Comparison of ENCODE assay signal across 17 cellular contexts in the genomic region with DNA sequence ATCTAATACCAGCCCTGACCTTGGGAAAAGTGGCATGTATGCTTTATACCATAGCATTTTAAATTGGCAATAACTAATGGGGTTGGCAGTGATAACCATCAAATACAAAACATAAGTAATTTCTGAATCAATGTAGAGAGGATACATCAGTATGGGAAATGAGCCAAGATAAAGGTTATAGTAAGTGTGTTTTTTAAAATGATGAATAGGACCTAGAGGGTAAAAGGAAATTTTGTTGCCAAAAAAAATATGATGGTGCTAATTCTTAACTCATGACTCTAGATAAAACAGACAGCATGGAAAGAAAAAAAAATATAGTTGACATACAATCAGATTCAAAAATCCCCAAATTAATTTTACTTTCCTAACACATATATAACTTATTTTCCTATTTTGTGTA.
DNase-seq lines count a peak whose midpoint lies in the region; ATAC-seq, FAIRE-seq and TF ChIP-seq lines count a peak whose summit lies in the region.
"Had no signal": no experiment of that assay in that cellular context is flagged by ENCODE, and none has a peak within 500 bp of the region (broad histone marks: within the 10 kb centered on the region; RNA-seq: fewer than 3 reads in every experiment).

No MANE protein-coding gene starts in this region.

- H3K27me3 Mint-ChIP-seq in osteocyte (ENCODE audit: unreplicated experiment) = no peaks in the 10 kb centered on the region
- H3K27me3 Mint-ChIP-seq: CD4-positive, alpha-beta memory T cell had no signal

- H3K27me3 ChIP-seq in brain microvascular endothelial cell (replicated peaks) = no peaks in the 10 kb centered on the region
- no peaks in the 10 kb centered on the region for H3K27me3 ChIP-seq in endothelial cell of umbilical vein (ENCODE audit: control insufficient read depth in 2 of 2, insufficient read depth in 2 of 2, low read length in 2 of 2)
- no peaks in the 10 kb centered on the region for H3K27me3 ChIP-seq in foreskin keratinocyte
- H3K27me3 ChIP-seq: BE2C had no signal

- peak; percentile 72 for FAIRE-seq in endothelial cell of umbilical vein (lab: Jason Lieb, UNC)
- FAIRE-seq: A204.1, D721Med, H54 had no signal

- DNase-seq in Caki2 (ENCODE audit: low read depth) = peak; percentile 44
- no peak for DNase-seq in brain microvascular endothelial cell
- DNase-seq in endothelial cell of umbilical vein (ENCODE audit: low read depth, low spot score) = peak; percentile 92
- no peak for DNase-seq in osteocyte (ENCODE audit: extremely low spot score, unreplicated experiment)
- DNase-seq in foreskin keratinocyte = no peak
- DNase-seq in GF-D8 (lab: John Stamatoyannopoulos, UW) = no peak
- no peak for DNase-seq in DMS 273 (lab: John Stamatoyannopoulos, UW; ENCODE audit: unreplicated experiment)
- DNase-seq: BE2C; CD4-positive, alpha-beta memory T cell; DND-41; GM23248 had no signal

- peak overlapping the region; percentile 71 for H3K9ac ChIP-seq in endothelial cell of umbilical vein (replicated peaks; ENCODE audit: extremely low read depth, insufficient read depth, low read length)
- H3K9ac ChIP-seq: GM23248 had no signal

- H3K27ac ChIP-seq in brain microvascular endothelial cell = peak overlapping the region; percentile 53
- peak overlapping the region; percentile 86 for H3K27ac ChIP-seq in endothelial cell of umbilical vein (ENCODE audit: insufficient read depth, low read depth, low read length)
- no peak overlapping the region for H3K27ac ChIP-seq in foreskin keratinocyte
- H3K27ac ChIP-seq: C4-2B, GM23248, HL-60 had no signal

- H3K4me3 ChIP-seq in brain microvascular endothelial cell (ENCODE audit: low read depth, low read length) (no peak overlapping the region), endothelial cell of umbilical vein (replicated peaks in 1 of 3; ENCODE audit: insufficient read depth in 1 of 3, low read depth in 1 of 3, low read length in 3 of 3) (no peak overlapping the region)
- H3K4me3 ChIP-seq: GM23248 had no signal

- TF ChIP-seq POLR2A in endothelial cell of umbilical vein (IDR thresholded peaks at IDR 0.05; ENCODE audit: low read depth, low read length) = peak; percentile 47

- POLR2A ChIA-PET in endothelial cell of umbilical vein (lab: Charles Lee) = interaction anchor here (0.6 kb wide), 1 partner anchor 1497 kb away, joined by 3 read pairs; no protein-coding TSS in a partner anchor

- intact Hi-C loops in endothelial cell of umbilical vein (cut with micrococcal nuclease) = loop anchor here (1.0 to 10.0 kb wide), 4 partner anchors 29 to 890 kb away; no protein-coding TSS in a partner anchor

- no peaks in the 10 kb centered on the region for H3K9me3 ChIP-seq in endothelial cell of umbilical vein (replicated peaks; ENCODE audit: control insufficient read depth, insufficient read depth, low read length)
- H3K9me3 ChIP-seq: BE2C had no signal

- H3K9me1 ChIP-seq in endothelial cell of umbilical vein (replicated peaks; ENCODE audit: control insufficient read depth, extremely low read depth, insufficient read depth, low read length) = no peaks in the 10 kb centered on the region

- no TSS peak for BruUV-seq in endothelial cell of umbilical vein (replicated peaks; lab: Mats Ljungman, UMichigan)

- H3K9me3 Mint-ChIP-seq in osteocyte (ENCODE audit: unreplicated experiment) = peaks cover 5% of the 10 kb centered on the region

- in situ Hi-C loops in Caki2 (cut with HindIII; ENCODE audit: low pct_unique_long_range_greater_than_20kb, low sequenced_read_pairs) = no loop called here
- in situ Hi-C loops in brain microvascular endothelial cell (cut with HindIII; ENCODE audit: low pct_ligation_motif_present, low sequenced_read_pairs) = no loop called here

- H3K36me3 ChIP-seq in brain microvascular endothelial cell (replicated peaks) = no peaks in the 10 kb centered on the region
- H3K36me3 ChIP-seq in endothelial cell of umbilical vein (ENCODE audit: control insufficient read depth in 2 of 2, extremely low read depth in 1 of 2, insufficient read depth in 2 of 2, low read length in 2 of 2) = no peaks in the 10 kb centered on the region
- H3K36me3 ChIP-seq: BE2C had no signal

- H3K4me3 Mint-ChIP-seq in osteocyte (ENCODE audit: unreplicated experiment) = no peak overlapping the region
- H3K4me3 Mint-ChIP-seq: CD4-positive, alpha-beta memory T cell had no signal

- no peak for ATAC-seq in foreskin keratinocyte
- ATAC-seq: HCT116 had no signal

- H3K4me1 ChIP-seq in endothelial cell of umbilical vein (ENCODE audit: control insufficient read depth, extremely low read depth, insufficient read depth, low read length) = peaks cover 22% of the 10 kb centered on the region
- no peaks in the 10 kb centered on the region for H3K4me1 ChIP-seq in foreskin keratinocyte

- no peaks in the 10 kb centered on the region for H4K20me1 ChIP-seq in endothelial cell of umbilical vein (replicated peaks; ENCODE audit: control insufficient read depth, extremely low read depth, insufficient read depth, low read length)

- TF ChIP-seq CTCF in brain microvascular endothelial cell (IDR thresholded peaks at IDR 0.05; ENCODE audit: low read depth, low read length, missing control alignments) = no peak
- TF ChIP-seq CTCF in endothelial cell of umbilical vein (IDR thresholded peaks at IDR 0.05; ENCODE audit: extremely low read depth in 1 of 2, insufficient read depth in 1 of 2, low read depth in 1 of 2, low read length in 2 of 2) = no peak
- TF ChIP-seq CTCF in osteocyte (IDR thresholded peaks at IDR 0.05) = no peak
- no peak for TF ChIP-seq CTCF in foreskin keratinocyte (conservative IDR thresholded peaks at IDR 0.05)

- H3K27ac Mint-ChIP-seq in osteocyte (ENCODE audit: unreplicated experiment) = peak overlapping the region; percentile 60
- H3K27ac Mint-ChIP-seq: CD4-positive, alpha-beta memory T cell had no signal

- no peaks in the 10 kb centered on the region for H3K79me2 ChIP-seq in endothelial cell of umbilical vein (ENCODE audit: control insufficient read depth, insufficient read depth, low read length)

- peaks cover 52% of the 10 kb centered on the region for H3K4me1 Mint-ChIP-seq in osteocyte (ENCODE audit: unreplicated experiment)
- H3K4me1 Mint-ChIP-seq: CD4-positive, alpha-beta memory T cell had no signal

- H3K36me3 Mint-ChIP-seq in osteocyte (ENCODE audit: unreplicated experiment) = no peaks in the 10 kb centered on the region
- H3K36me3 Mint-ChIP-seq: CD4-positive, alpha-beta memory T cell had no signal

- dilution Hi-C loops in endothelial cell of umbilical vein (cut with MboI; ENCODE audit: extremely low pct_ligation_motif_present, low sequenced_read_pairs) = no loop called here

- peak overlapping the region; percentile 88 for H3K4me2 ChIP-seq in endothelial cell of umbilical vein (ENCODE audit: insufficient read depth, low read length)

- no peak overlapping the region for H2AFZ ChIP-seq in endothelial cell of umbilical vein (ENCODE audit: low read depth, low read length)
- H2AFZ ChIP-seq: GM23248 had no signal

- CTCF ChIA-PET in endothelial cell of umbilical vein (lab: Charles Lee) = no interaction called here

TF ChIP-seq in endothelial cell of umbilical vein, 7 proteins besides CTCF, POLR2A, EP300 and RAD21:
- TF ChIP-seq MAX (IDR thresholded peaks at IDR 0.05; ENCODE audit: insufficient read depth, insufficient read length) (no peak), FOS (IDR thresholded peaks at IDR 0.05; ENCODE audit: borderline replicate concordance, insufficient read depth, low read length) (peak; percentile 60), GATA2 (IDR thresholded peaks at IDR 0.05; ENCODE audit: insufficient read depth, insufficient read length, low read depth, low read length) (peak; percentile 98), JUN (IDR thresholded peaks at IDR 0.05; ENCODE audit: borderline replicate concordance, insufficient read depth, insufficient read length, low read depth) (peak; percentile 49), EZH2 (IDR thresholded peaks at IDR 0.05; ENCODE audit: borderline replicate concordance, low read depth, low read length, severe bottlenecking) (no peak), MYC (IDR thresholded peaks at IDR 0.05; ENCODE audit: low read depth, low read length) (no peak), POLR2AphosphoS5 (IDR thresholded peaks at IDR 0.05; ENCODE audit: insufficient read depth, low read depth, low read length) (peak; percentile 52)

Comparison
In these comparisons a context has a peak if more than half of its experiments do, and no peak if none do; other contexts are left out.
1. DNase-seq: peak in Caki2 (single experiment) and endothelial cell of umbilical vein (single experiment); none in brain microvascular endothelial cell (single experiment), osteocyte (single experiment), foreskin keratinocyte (0 of 2), GF-D8 (single experiment) and DMS 273 (single experiment).